1 cellular context compared by ENCODE assay signal in the genomic region with DNA sequence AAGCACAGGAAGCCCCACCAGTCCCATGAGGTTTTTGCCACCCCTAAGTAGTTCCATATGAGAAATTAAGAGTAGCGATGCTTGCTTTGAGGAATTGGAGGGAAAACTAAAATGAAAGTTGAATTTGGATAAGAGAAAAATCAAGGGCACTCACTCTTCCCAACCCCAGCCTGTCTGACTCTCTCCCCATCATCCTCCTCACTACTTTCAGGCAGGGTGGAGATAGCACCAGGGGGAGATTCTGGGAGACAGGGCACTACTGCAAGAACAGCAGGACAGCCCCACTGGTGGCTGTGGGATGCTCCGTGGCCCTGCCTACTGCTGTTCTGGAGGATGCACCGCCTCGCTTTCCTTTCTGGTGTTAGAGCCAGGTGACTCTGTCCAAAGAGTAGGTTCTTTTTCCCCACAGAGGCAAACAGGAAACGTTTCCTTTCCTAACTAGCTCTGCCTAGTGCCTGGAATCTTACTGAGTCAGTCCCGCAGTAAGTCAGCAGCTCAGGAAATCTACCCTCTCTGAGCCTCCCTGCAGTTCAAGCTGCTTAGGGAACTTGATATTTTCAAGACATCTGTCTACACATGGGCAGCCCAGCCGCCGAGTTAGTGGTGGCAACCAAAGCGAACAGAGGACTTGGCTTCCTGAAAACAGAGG.
TF ChIP-seq lines count a peak whose summit lies in the region.

No MANE protein-coding gene starts in this region.

TF ChIP-seq in endothelial cell of umbilical vein, 7 proteins besides CTCF, POLR2A, EP300 and RAD21:
- TF ChIP-seq POLR2AphosphoS5 (IDR thresholded peaks at IDR 0.05; ENCODE audit: insufficient read depth, low read depth, low read length) (peak; percentile 33), MYC (IDR thresholded peaks at IDR 0.05; ENCODE audit: low read depth, low read length) (no peak), FOS (IDR thresholded peaks at IDR 0.05; ENCODE audit: borderline replicate concordance, insufficient read depth, low read length) (peak; percentile 37)
